ENCODE assay signal across 16 cellular contexts in the genomic region with DNA sequence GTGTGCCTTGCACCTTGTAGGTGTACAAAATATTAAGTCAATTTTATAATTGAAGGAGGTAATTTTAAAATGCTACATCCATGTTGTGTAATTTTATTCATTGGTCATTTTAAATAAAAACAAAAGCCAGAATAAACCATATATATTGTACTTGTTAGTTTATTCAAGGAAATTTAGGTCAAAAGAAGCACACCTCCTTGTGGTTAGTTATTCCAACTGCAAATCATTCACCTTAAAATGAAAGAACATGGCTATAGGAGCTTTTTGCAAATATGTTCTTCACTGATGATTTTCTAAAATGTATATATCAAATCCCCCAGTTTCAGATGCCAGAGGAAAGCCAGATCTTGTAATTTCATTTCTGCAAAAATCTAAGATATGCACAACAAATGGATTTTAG. TPM values are rescaled to one million over a fixed set of nuclear protein-coding genes. Genes with fewer than 3 reads are reported as not detected.
DNase-seq lines count a peak whose midpoint lies in the region; FAIRE-seq and TF ChIP-seq lines count a peak whose summit lies in the region.
"Had no signal": no experiment of that assay in that cellular context is flagged by ENCODE, and none has a peak within 500 bp of the region (broad histone marks: within the 10 kb centered on the region; RNA-seq: fewer than 3 reads in every experiment).

No MANE protein-coding gene starts in this region.

- no peak overlapping the region for H4K5ac ChIP-seq in H1 (ENCODE audit: insufficient read length, low read depth, low read length)

- H3K4me1 ChIP-seq in OCI-LY1 (ENCODE audit: insufficient read depth, low read length, severe bottlenecking) (peaks cover 10% of the 10 kb centered on the region), H1 (replicated peaks in 1 of 4; ENCODE audit: control insufficient read depth in 3 of 4, insufficient read depth in 4 of 4, low read length in 3 of 4) (peaks cover 0 to 5% (median 0%) of the 10 kb centered on the region in 4 experiments; a peak in 4 of 7 replicates), osteoblast (ENCODE audit: insufficient read depth, low read length) (peaks cover 6% of the 10 kb centered on the region)

- H4K20me1 ChIP-seq in OCI-LY1 (ENCODE audit: insufficient read depth, low read length) (no peaks in the 10 kb centered on the region), H1 (replicated peaks in 1 of 2; ENCODE audit: control insufficient read depth in 1 of 2, insufficient read depth in 2 of 2, low read length in 2 of 2) (no peaks in the 10 kb centered on the region), osteoblast (ENCODE audit: insufficient read depth, low read length) (no peaks in the 10 kb centered on the region)

- H3K4me2 ChIP-seq in OCI-LY1 (ENCODE audit: low read length) (no peak overlapping the region), H1 (ENCODE audit: insufficient read depth in 1 of 2, low read depth in 2 of 2, low read length in 2 of 2) (no peak overlapping the region), osteoblast (ENCODE audit: insufficient read depth, low read length) (no peak overlapping the region)

- H3K18ac ChIP-seq in H1 (ENCODE audit: extremely low read depth, low read length) = no peak overlapping the region

- no peak for TF ChIP-seq EP300 in H1 (IDR thresholded peaks at IDR 0.05; ENCODE audit: borderline replicate concordance in 1 of 2, low read depth in 2 of 2, low read length in 2 of 2)

- H3K79me1 ChIP-seq in H1 (ENCODE audit: low read depth, low read length) = no peaks in the 10 kb centered on the region; the same call in 1 of the 2 replicates

- H2BK12ac ChIP-seq in H1 (ENCODE audit: low read depth, low read length) = no peak overlapping the region

- H2AFZ ChIP-seq in OCI-LY1 (ENCODE audit: low read length) = no peak overlapping the region
- H2AFZ ChIP-seq in H1 (ENCODE audit: low read length) = no peak overlapping the region
- H2AFZ ChIP-seq in osteoblast (ENCODE audit: low read length) = no peak overlapping the region

- H3K27me3 ChIP-seq in OCI-LY1 (ENCODE audit: insufficient read depth, low read length) (no peaks in the 10 kb centered on the region), H1 (replicated peaks in 1 of 4; ENCODE audit: control insufficient read depth in 3 of 4, extremely low read depth in 1 of 4, insufficient read depth in 3 of 4, low read length in 3 of 4) (no peaks in the 10 kb centered on the region), osteoblast (ENCODE audit: insufficient read depth, low read length) (no peaks in the 10 kb centered on the region)

- peaks cover 2% of the 10 kb centered on the region; the same call in 1 of the 2 replicates for H3K23me2 ChIP-seq in H1 (ENCODE audit: low read depth, low read length)

- TF ChIP-seq RAD21 in H1 (IDR thresholded peaks at IDR 0.05 in 1 of 2, conservative IDR thresholded peaks at IDR 0.05 in 1 of 2; ENCODE audit: low read depth in 2 of 2, low read length in 2 of 2) = no peak

- H3K56ac ChIP-seq in H1 (replicated peaks; ENCODE audit: insufficient read length, low read depth, low read length) = no peak overlapping the region

- no peaks in the 10 kb centered on the region for H3K9me2 ChIP-seq in OCI-LY1 (ENCODE audit: low read depth, low read length)

- no peak overlapping the region for H3K23ac ChIP-seq in H1 (ENCODE audit: insufficient read length)

- H2AK5ac ChIP-seq in H1 (ENCODE audit: low read depth, low read length) = no peak overlapping the region

- CTCF ChIA-PET in H1 (lab: Charles Lee; ENCODE audit: partially characterized antibody) = interaction anchor here (0.9 to 2.9 kb wide), 11 partner anchors 9 to 166 kb away, joined by 3 to 25 read pairs (median 4); no protein-coding TSS in a partner anchor

- no peak overlapping the region for H3K9ac ChIP-seq in OCI-LY1 (ENCODE audit: low read length)
- no peak overlapping the region for H3K9ac ChIP-seq in H1 (replicated peaks in 1 of 4; ENCODE audit: extremely low read depth in 1 of 4, low read depth in 3 of 4, low read length in 3 of 4)

- H3K14ac ChIP-seq in H1 (ENCODE audit: insufficient read length) = no peak overlapping the region

- FAIRE-seq in H1 (lab: Jason Lieb, UNC) = peak; percentile 57

- no peak overlapping the region for H2BK15ac ChIP-seq in H1 (ENCODE audit: low read length)

- no peak overlapping the region for H4K91ac ChIP-seq in H1 (replicated peaks; ENCODE audit: insufficient read length, low read length)

- H2BK120ac ChIP-seq in H1 (replicated peaks; ENCODE audit: low read depth, low read length) = no peak overlapping the region

- H2BK20ac ChIP-seq in H1 (ENCODE audit: low read length) = no peak overlapping the region

- H3K36me3 ChIP-seq in OCI-LY1 (ENCODE audit: insufficient read depth, low read length) = no peaks in the 10 kb centered on the region
- H3K36me3 ChIP-seq in H1 (ENCODE audit: control insufficient read depth in 2 of 4, insufficient read depth in 4 of 4, low read length in 3 of 4) = no peaks in the 10 kb centered on the region
- H3K36me3 ChIP-seq in osteoblast (ENCODE audit: insufficient read depth, low read length) = no peaks in the 10 kb centered on the region

- no peaks in the 10 kb centered on the region for H3F3A ChIP-seq in OCI-LY1 (ENCODE audit: insufficient read depth, low read length)

- no peak for TF ChIP-seq POLR2A in H1 (IDR thresholded peaks at IDR 0.05; ENCODE audit: control extremely low read depth in 1 of 2, low read depth in 2 of 2, low read length in 2 of 2)

- POLR2A ChIA-PET in H1 (lab: Charles Lee; ENCODE audit: partially characterized antibody) = no interaction called here

- H2BK5ac ChIP-seq in H1 (ENCODE audit: low read depth, low read length) = no peak overlapping the region

- no peak overlapping the region for H3K27ac ChIP-seq in OCI-LY1 (ENCODE audit: low read depth, low read length, poor library complexity, severe bottlenecking)
- H3K27ac ChIP-seq in H1 (ENCODE audit: low read depth, low read length) = no peak overlapping the region
- H3K27ac ChIP-seq in osteoblast (ENCODE audit: low read depth, low read length) = no peak overlapping the region

- peak; percentile 33 for DNase-seq in DMS53 (lab: John Stamatoyannopoulos, UW)
- no peak for DNase-seq in DMS53 treated with DMSO at 0.1 percent for 48 hours (lab: John Stamatoyannopoulos, UW; ENCODE audit: unreplicated experiment)
- no peak for DNase-seq in H1 (ENCODE audit: low read depth in 1 of 2, low spot score in 2 of 2)
- DNase-seq in osteoblast (ENCODE audit: insufficient read length, low spot score, missing footprints) = no peak
- DNase-seq in HuH-7.5 (ENCODE audit: low spot score) = no peak
- no peak for DNase-seq in GM20000 (ENCODE audit: low spot score)
- no peak for DNase-seq in hepatic stellate cell (ENCODE audit: low spot score)
- DNase-seq: activated CD8-positive, alpha-beta memory T cell treated with anti-CD3 and anti-CD28 coated beads for 24 hours; activated naive CD8-positive, alpha-beta T cell treated with anti-CD3 and anti-CD28 coated beads for 36 hours; Karpas-422; naive thymus-derived CD8-positive, alpha-beta T cell; NCI-H524 treated with DMSO at 0.1 percent for 48 hours; stimulated activated CD4-positive, alpha-beta T cell treated with anti-CD3 and anti-CD28 coated beads, Interleukin-2, amount 100 ng/mL, for 24 hours; stimulated activated naive CD4-positive, alpha-beta T cell treated with Interleukin-2 at 50 U/mL for 16 hours; T-helper 1 cell had no signal

- no peak overlapping the region for H4K8ac ChIP-seq in H1 (ENCODE audit: extremely low read depth, insufficient read depth, low read length)

- H3K79me2 ChIP-seq in OCI-LY1 (ENCODE audit: insufficient read depth, low read length) (no peaks in the 10 kb centered on the region), H1 (ENCODE audit: control insufficient read depth in 1 of 2, insufficient read depth in 2 of 2, low read length in 2 of 2) (no peaks in the 10 kb centered on the region), osteoblast (ENCODE audit: insufficient read depth, low read length) (peaks cover 5% of the 10 kb centered on the region)

- no peak overlapping the region for H3K4ac ChIP-seq in H1 (replicated peaks; ENCODE audit: insufficient read length, low read depth, low read length)

- H3K9me3 ChIP-seq in OCI-LY1 (ENCODE audit: low read length) (peaks cover 4% of the 10 kb centered on the region; the same call in 1 of the 2 replicates), H1 (ENCODE audit: insufficient read depth in 2 of 2, low read depth in 1 of 2, low read length in 1 of 2) (no peaks in the 10 kb centered on the region), osteoblast (ENCODE audit: low read depth, low read length) (no peaks in the 10 kb centered on the region)

- peak; percentile 22; the same call in 1 of the 2 replicates for TF ChIP-seq CTCF in OCI-LY1 (IDR thresholded peaks at IDR 0.05; ENCODE audit: low read length)
- TF ChIP-seq CTCF in H1 (IDR thresholded peaks at IDR 0.05; ENCODE audit: control extremely low read depth in 1 of 3, insufficient read depth in 1 of 3, low read depth in 1 of 3, low read length in 3 of 3) = no peak
- peak; percentile 48 for TF ChIP-seq CTCF in osteoblast (IDR thresholded peaks at IDR 0.05; ENCODE audit: extremely low read depth, low read depth, low read length)
- TF ChIP-seq CTCF in GM20000 (IDR thresholded peaks at IDR 0.05; ENCODE audit: extremely low read depth, missing control alignments) = no peak

- H3K4me3 ChIP-seq in OCI-LY1 (ENCODE audit: low read depth, low read length, poor library complexity, severe bottlenecking) (no peak overlapping the region), H1 (ENCODE audit: extremely low read depth in 1 of 4, insufficient read depth in 2 of 4, low read depth in 3 of 4, low read length in 4 of 4) (no peak overlapping the region), osteoblast (ENCODE audit: insufficient read depth, low read length) (no peak overlapping the region)

TF ChIP-seq in H1, 55 proteins besides CTCF, POLR2A, EP300 and RAD21 (continues in another document):
- TF ChIP-seq YY1 (IDR thresholded peaks at IDR 0.05; ENCODE audit: low read depth, low read length) (no peak), RBBP5 (IDR thresholded peaks at IDR 0.05; ENCODE audit: borderline replicate concordance, low read depth, low read length) (no peak), BRCA1 (IDR thresholded peaks at IDR 0.05; ENCODE audit: low read depth, low read length) (no peak), RXRA (IDR thresholded peaks at IDR 0.05; ENCODE audit: insufficient read depth, low read depth, low read length) (no peak)

RNA-seq across cellular contexts. Expression of gene MOCS2, which starts 5.4 kb away (rescaled TPM):
- total RNA-seq in H1 (2021; fragmentation: NEBNext Ultra II Directional; extraction: Animal tissue kit (Norgen Biotek cat#: 25700)) = 15.5 and 16.1 TPM in 2 replicates
- 3.3 and 6.7 TPM in 2 replicates for polyA plus RNA-seq in H1 (2011; rRNA removed)
- 10.5 TPM for polyA plus RNA-seq in H1 (2011; cell fraction: cytosol; rRNA removed)
- polyA plus RNA-seq in H1 (2011; cell fraction: nucleus; rRNA removed) = 1.8 TPM
- 10.4 to 19.2 TPM (median 11.1 TPM) in 4 replicates for polyA plus RNA-seq in H1 (2012, experiment 1 of 2)
- 2.8 TPM for polyA plus RNA-seq in H1 (2012, experiment 2 of 2)
- 11.4 TPM for polyA plus RNA-seq in H1 (2013, experiment 1 of 2)
- 12.4 TPM for polyA plus RNA-seq in H1 (2013, experiment 2 of 2)
- 5.0 TPM in 2 replicates for polyA minus RNA-seq in H1 (2011; rRNA and poly(A)+ RNA removed)
- 2.5 TPM for polyA minus RNA-seq in H1 (2011; cell fraction: cytosol; rRNA and poly(A)+ RNA removed)
- polyA minus RNA-seq in H1 (2011; cell fraction: nucleus; rRNA and poly(A)+ RNA removed) = 7.3 TPM
- total RNA-seq in osteoblast = 42.3 and 55.1 TPM in 2 replicates

Comparison
In these comparisons a context has a peak if more than half of its experiments do, and no peak if none do; other contexts are left out.
1. CTCF ChIP-seq: peak in OCI-LY1 (single experiment) and osteoblast (single experiment); none in H1 (0 of 3) and GM20000 (single experiment).